ENCODE assay signal across 8 cellular contexts in the genomic region with DNA sequence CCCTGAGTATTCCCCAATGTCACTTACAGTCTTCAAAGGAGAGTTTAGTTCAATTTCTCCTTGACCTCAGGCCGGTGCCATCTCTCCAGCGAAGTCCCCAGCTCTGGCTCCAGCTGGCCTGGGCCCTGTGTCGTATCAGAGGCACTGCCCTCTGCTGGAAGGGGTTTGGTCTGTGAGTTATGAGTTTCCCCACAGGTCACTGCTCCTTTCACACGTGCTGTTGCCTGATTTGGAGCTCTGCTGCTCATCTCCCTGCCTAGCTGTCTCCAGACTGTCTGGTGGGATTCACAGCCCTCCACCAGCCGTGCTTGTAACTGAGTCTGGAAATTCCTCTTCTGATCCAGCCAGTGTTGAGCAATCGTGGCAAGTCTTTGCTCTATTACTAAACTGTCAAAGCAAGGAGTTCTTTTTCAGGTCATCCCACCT. TPM values are rescaled to one million over a fixed set of nuclear protein-coding genes. Genes with fewer than 3 reads are reported as not detected.
DNase-seq lines count a peak whose midpoint lies in the region; ATAC-seq, FAIRE-seq and TF ChIP-seq lines count a peak whose summit lies in the region.

Gene RAP2C (minus strand): TSS at position 105 of the 426 bp plus-strand sequence. CDS start 2,179 bp downstream, outside the sequence.

- H3K56ac ChIP-seq in H1 (replicated peaks; ENCODE audit: insufficient read length, low read depth, low read length) = no peak within 1 kb of the TSS

- no peak within 1 kb of the TSS for H3K18ac ChIP-seq in H1 (ENCODE audit: extremely low read depth, low read length)

- TF ChIP-seq RAD21 in H1 (IDR thresholded peaks at IDR 0.05 in 1 of 2, conservative IDR thresholded peaks at IDR 0.05 in 1 of 2; ENCODE audit: low read depth in 2 of 2, low read length in 2 of 2) = peak; percentile 53 to 58

- H3K27ac Mint-ChIP-seq in CD4-positive, alpha-beta T cell = peak within 1 kb of the TSS; percentile 100
- peak within 1 kb of the TSS; percentile 92 for H3K27ac Mint-ChIP-seq in activated CD8-positive, alpha-beta T cell treated with anti-CD3 and anti-CD28 coated beads, Interleukin-2, amount 10 ng/mL, durations not matched to agents 7 days and 5 days

- peak within 1 kb of the TSS; percentile 90 for H2AFZ ChIP-seq in H1 (ENCODE audit: low read length)

- peak; percentile 66 for FAIRE-seq in H1 (lab: Jason Lieb, UNC)

- H3K79me1 ChIP-seq in H1 (ENCODE audit: low read depth, low read length) = no peaks in the 10 kb centered on the region

- POLR2A ChIA-PET in CD4-positive, alpha-beta T cell (lab: Charles Lee) = interaction anchor here (0.8 to 4.6 kb wide), 3 partner anchors 127 to 269 kb away, joined by 4 to 28 read pairs (median 12); partner anchors contain the start of genes MBNL3 and STK26
- POLR2A ChIA-PET in activated CD8-positive, alpha-beta T cell treated with anti-CD3 and anti-CD28 coated beads, Interleukin-2, amount 10 ng/mL, durations not matched to agents 7 days and 5 days (lab: Charles Lee) = interaction anchor here (0.6 to 1.4 kb wide), 3 partner anchors 20 to 269 kb away, joined by 3 to 4 read pairs (median 3); partner anchors contain the start of gene MBNL3
- POLR2A ChIA-PET in H1 (lab: Charles Lee; ENCODE audit: partially characterized antibody) = interaction anchor here (1.1 kb wide), 1 partner anchor 391 kb away, joined by 3 read pairs; no protein-coding TSS in a partner anchor

- no peaks in the 10 kb centered on the region for H3K4me1 ChIP-seq in H1 (replicated peaks in 1 of 4; ENCODE audit: control insufficient read depth in 3 of 4, insufficient read depth in 4 of 4, low read length in 3 of 4)

- H3K36me3 Mint-ChIP-seq in CD4-positive, alpha-beta T cell (ENCODE audit: low read depth) = peaks cover 29% of the 10 kb centered on the region
- H3K36me3 Mint-ChIP-seq in activated CD8-positive, alpha-beta T cell treated with anti-CD3 and anti-CD28 coated beads, Interleukin-2, amount 10 ng/mL, durations not matched to agents 7 days and 5 days (ENCODE audit: low read depth) = peaks cover 13% of the 10 kb centered on the region

- peaks cover 40% of the 10 kb centered on the region for H3K4me1 Mint-ChIP-seq in CD4-positive, alpha-beta T cell (ENCODE audit: low read depth)
- H3K4me1 Mint-ChIP-seq in activated CD8-positive, alpha-beta T cell treated with anti-CD3 and anti-CD28 coated beads, Interleukin-2, amount 10 ng/mL, durations not matched to agents 7 days and 5 days (ENCODE audit: low read depth) = peaks cover 15% of the 10 kb centered on the region

- ATAC-seq in CD4-positive, alpha-beta T cell (ENCODE audit: poor library complexity) = no peak
- peak; percentile 55 for ATAC-seq in GM19452 (IDR thresholded peaks at IDR 0.05; ENCODE audit: unreplicated experiment)
- ATAC-seq in HG03558 (IDR thresholded peaks at IDR 0.05; ENCODE audit: extremely low read depth, unreplicated experiment) = peak; percentile 69
- ATAC-seq in activated CD8-positive, alpha-beta T cell treated with anti-CD3 and anti-CD28 coated beads, Interleukin-2, amount 10 ng/mL, durations not matched to agents 7 days and 5 days = peak; percentile 43

- H3K4me2 ChIP-seq in H1 (ENCODE audit: insufficient read depth in 1 of 2, low read depth in 2 of 2, low read length in 2 of 2) = peak within 1 kb of the TSS; percentile 69 to 78

- H4K5ac ChIP-seq in H1 (ENCODE audit: insufficient read length, low read depth, low read length) = no peak within 1 kb of the TSS

- intact Hi-C loops in CD4-positive, alpha-beta T cell (cut with DNase I, micrococcal nuclease) = loop anchor here (1.0 to 5.0 kb wide), 6 partner anchors 127 to 387 kb away; partner anchors contain the start of genes MBNL3 (in 1 of the 2) and STK26 (in 1 of the 2)

- H2BK12ac ChIP-seq in H1 (ENCODE audit: low read depth, low read length) = no peak within 1 kb of the TSS

- H4K91ac ChIP-seq in H1 (replicated peaks; ENCODE audit: insufficient read length, low read length) = no peak within 1 kb of the TSS

- no peaks in the 10 kb centered on the region for H3K27me3 ChIP-seq in CD4-positive, alpha-beta T cell (ENCODE audit: control insufficient read depth, insufficient read depth, low read length)
- H3K27me3 ChIP-seq in H1 (replicated peaks in 1 of 4; ENCODE audit: control insufficient read depth in 3 of 4, extremely low read depth in 1 of 4, insufficient read depth in 3 of 4, low read length in 3 of 4) = no peaks in the 10 kb centered on the region

- no peaks in the 10 kb centered on the region for H3K9me3 Mint-ChIP-seq in CD4-positive, alpha-beta T cell
- H3K9me3 Mint-ChIP-seq in activated CD8-positive, alpha-beta T cell treated with anti-CD3 and anti-CD28 coated beads, Interleukin-2, amount 10 ng/mL, durations not matched to agents 7 days and 5 days (ENCODE audit: insufficient read depth) = no peaks in the 10 kb centered on the region

- CTCF ChIA-PET in CD4-positive, alpha-beta T cell (lab: Charles Lee) = interaction anchor here (0.6 to 3.1 kb wide), 9 partner anchors 13 to 378 kb away, joined by 3 to 16 read pairs (median 5); no protein-coding TSS in a partner anchor
- CTCF ChIA-PET in activated CD8-positive, alpha-beta T cell treated with anti-CD3 and anti-CD28 coated beads, Interleukin-2, amount 10 ng/mL, durations not matched to agents 7 days and 5 days (lab: Charles Lee) = interaction anchor here (0.6 to 3.6 kb wide), 22 partner anchors 11 to 530 kb away, joined by 3 to 60 read pairs (median 4); no protein-coding TSS in a partner anchor
- CTCF ChIA-PET in H1 (lab: Charles Lee; ENCODE audit: partially characterized antibody) = interaction anchor here (0.7 to 3.4 kb wide), 17 partner anchors 12 to 395 kb away, joined by 3 to 17 read pairs (median 3); partner anchors contain the start of gene MBNL3

- WGBS in H1 (ENCODE audit: extremely low coverage in 1 of 2, insufficient coverage in 1 of 2, insufficient read length in 1 of 2, insufficient replicate concordance in 2 of 2, low coverage in 1 of 2, low lambda C conversion rate in 2 of 2, missing lambda C conversion rate in 1 of 2), 2 experiments = 35% methylated on average over 4 of the region's 6 CpGs; no CpG with 5 or more reads in 1 of the 2 experiments

- no peak for TF ChIP-seq EP300 in H1 (IDR thresholded peaks at IDR 0.05; ENCODE audit: borderline replicate concordance in 1 of 2, low read depth in 2 of 2, low read length in 2 of 2)

- H2BK120ac ChIP-seq in H1 (replicated peaks; ENCODE audit: low read depth, low read length) = no peak within 1 kb of the TSS

- no peak within 1 kb of the TSS; the same call in 1 of the 2 replicates for H4K8ac ChIP-seq in H1 (ENCODE audit: extremely low read depth, insufficient read depth, low read length)

- no peak within 1 kb of the TSS for H2AK5ac ChIP-seq in H1 (ENCODE audit: low read depth, low read length)

- H3K79me2 ChIP-seq in H1 (ENCODE audit: control insufficient read depth in 1 of 2, insufficient read depth in 2 of 2, low read length in 2 of 2) = peaks cover 0 to 25% of the 10 kb centered on the region in 2 experiments; a peak in 3 of 4 replicates

- peak in 9 of 10 experiments; percentile 21 to 54 (median 38) for DNase-seq in CD4-positive, alpha-beta T cell
- peak; percentile 48 for DNase-seq in NCI-H82 treated with DMSO at 0.1 percent for 48 hours (lab: John Stamatoyannopoulos, UW; ENCODE audit: unreplicated experiment)
- peak; percentile 73 for DNase-seq in activated CD8-positive, alpha-beta T cell treated with anti-CD3 and anti-CD28 coated beads, Interleukin-2, amount 10 ng/mL, durations not matched to agents 7 days and 5 days
- peak; percentile 9 to 52 for DNase-seq in H1 (ENCODE audit: low read depth in 1 of 2, low spot score in 2 of 2)
- DNase-seq in medulla oblongata (ENCODE audit: extremely low spot score) = peak; percentile 82
- peak; percentile 14 for DNase-seq in stimulated activated CD8-positive, alpha-beta memory T cell treated with anti-CD3 and anti-CD28 coated beads, Interleukin-15, amount 100 ng/mL, for 1 hour (ENCODE audit: low read depth)

- H3K9me3 ChIP-seq in CD4-positive, alpha-beta T cell (ENCODE audit: control insufficient read depth, low read length) = no peaks in the 10 kb centered on the region
- no peaks in the 10 kb centered on the region for H3K9me3 ChIP-seq in H1 (ENCODE audit: insufficient read depth in 2 of 2, low read depth in 1 of 2, low read length in 1 of 2)

- TF ChIP-seq CTCF in CD4-positive, alpha-beta T cell (IDR thresholded peaks at IDR 0.05) = peak; percentile 54
- TF ChIP-seq CTCF in H1 (IDR thresholded peaks at IDR 0.05; ENCODE audit: control extremely low read depth in 1 of 3, insufficient read depth in 1 of 3, low read depth in 1 of 3, low read length in 3 of 3) = peak; percentile 56 to 65 (median 62)

- no peak within 1 kb of the TSS for H3K14ac ChIP-seq in H1 (ENCODE audit: insufficient read length)

- H3K4me3 Mint-ChIP-seq in CD4-positive, alpha-beta T cell = peak within 1 kb of the TSS; percentile 93
- H3K4me3 Mint-ChIP-seq in activated CD8-positive, alpha-beta T cell treated with anti-CD3 and anti-CD28 coated beads, Interleukin-2, amount 10 ng/mL, durations not matched to agents 7 days and 5 days = peak within 1 kb of the TSS; percentile 87

- H2BK15ac ChIP-seq in H1 (ENCODE audit: low read length) = no peak within 1 kb of the TSS

- H3K23me2 ChIP-seq in H1 (ENCODE audit: low read depth, low read length) = peaks cover 5% of the 10 kb centered on the region; the same call in 1 of the 2 replicates

- no peak within 1 kb of the TSS for H3K23ac ChIP-seq in H1 (ENCODE audit: insufficient read length)

- no peak within 1 kb of the TSS for H2BK20ac ChIP-seq in H1 (ENCODE audit: low read length)

- peaks cover 0 to 2% (median 0%) of the 10 kb centered on the region in 4 experiments; a peak in 1 of 8 replicates for H3K36me3 ChIP-seq in H1 (ENCODE audit: control insufficient read depth in 2 of 4, insufficient read depth in 4 of 4, low read length in 3 of 4)

- peak within 1 kb of the TSS; percentile 57 to 85 (median 64) for H3K4me3 ChIP-seq in H1 (ENCODE audit: extremely low read depth in 1 of 4, insufficient read depth in 2 of 4, low read depth in 3 of 4, low read length in 4 of 4)

- no peaks in the 10 kb centered on the region for H4K20me1 ChIP-seq in H1 (replicated peaks in 1 of 2; ENCODE audit: control insufficient read depth in 1 of 2, insufficient read depth in 2 of 2, low read length in 2 of 2)

- TF ChIP-seq POLR2A in H1 (IDR thresholded peaks at IDR 0.05; ENCODE audit: control extremely low read depth in 1 of 2, low read depth in 2 of 2, low read length in 2 of 2) = no peak

- peak within 1 kb of the TSS; percentile 88 for H3K27ac ChIP-seq in CD4-positive, alpha-beta T cell (ENCODE audit: low read depth, low read length)
- H3K27ac ChIP-seq in H1 (ENCODE audit: low read depth, low read length) = peak within 1 kb of the TSS; percentile 45; the same call in 1 of the 2 replicates

- no peak within 1 kb of the TSS for H3K4ac ChIP-seq in H1 (replicated peaks; ENCODE audit: insufficient read length, low read depth, low read length)

- H3K9ac ChIP-seq in H1 (replicated peaks in 1 of 4; ENCODE audit: extremely low read depth in 1 of 4, low read depth in 3 of 4, low read length in 3 of 4) = peak within 1 kb of the TSS in 3 of 4 experiments; percentile 60 to 89 (median 74); a peak in 6 of 7 replicates

- no peaks in the 10 kb centered on the region for H3K27me3 Mint-ChIP-seq in CD4-positive, alpha-beta T cell
- H3K27me3 Mint-ChIP-seq in activated CD8-positive, alpha-beta T cell treated with anti-CD3 and anti-CD28 coated beads, Interleukin-2, amount 10 ng/mL, durations not matched to agents 7 days and 5 days (ENCODE audit: low read depth) = no peaks in the 10 kb centered on the region

- H2BK5ac ChIP-seq in H1 (ENCODE audit: low read depth, low read length) = no peak within 1 kb of the TSS

RNA-seq across cellular contexts. Expression of gene RAP2C, which starts in this region (rescaled TPM):
- 10 to 100 TPM; 51.9 to 52.0 TPM for total RNA-seq in CD4-positive, alpha-beta T cell
- total RNA-seq in activated CD8-positive, alpha-beta T cell treated with anti-CD3 and anti-CD28 coated beads, Interleukin-2, amount 10 ng/mL, durations not matched to agents 7 days and 5 days = 10 to 100 TPM; 27.4 to 32.2 TPM
- 20.5 TPM in 2 replicates for total RNA-seq in H1 (2021; fragmentation: NEBNext Ultra II Directional; extraction: Animal tissue kit (Norgen Biotek cat#: 25700))
- polyA plus RNA-seq in H1 (2011; rRNA removed) = 4.7 and 6.5 TPM in 2 replicates
- polyA plus RNA-seq in H1 (2011; cell fraction: cytosol; rRNA removed) = 7.0 TPM
- 5.5 TPM for polyA plus RNA-seq in H1 (2011; cell fraction: nucleus; rRNA removed)
- polyA plus RNA-seq in H1 (2012, experiment 1 of 2) = 11.9 to 18.5 TPM (median 15.4 TPM) in 4 replicates
- polyA plus RNA-seq in H1 (2012, experiment 2 of 2) = 5.1 TPM
- 10.3 TPM for polyA plus RNA-seq in H1 (2013, experiment 1 of 2)
- 9.7 TPM for polyA plus RNA-seq in H1 (2013, experiment 2 of 2)
- 14.4 and 15.7 TPM in 2 replicates for polyA minus RNA-seq in H1 (2011; rRNA and poly(A)+ RNA removed)
- 10.0 TPM for polyA minus RNA-seq in H1 (2011; cell fraction: cytosol; rRNA and poly(A)+ RNA removed)
- polyA minus RNA-seq in H1 (2011; cell fraction: nucleus; rRNA and poly(A)+ RNA removed) = 7.7 TPM

Comparison
In these comparisons a context has a peak if more than half of its experiments do, and no peak if none do; other contexts are left out.
1. DNase-seq: peak in every context shown above with its lines; median percentile 82 in medulla oblongata; 73 in activated CD8-positive, alpha-beta T cell treated with anti-CD3 and anti-CD28 coated beads, Interleukin-2, amount 10 ng/mL, durations not matched to agents 7 days and 5 days; 48 in NCI-H82 treated with DMSO at 0.1 percent for 48 hours; 38 in CD4-positive, alpha-beta T cell; 30 in H1; 14 in stimulated activated CD8-positive, alpha-beta memory T cell treated with anti-CD3 and anti-CD28 coated beads, Interleukin-15, amount 100 ng/mL, for 1 hour.